Comparison of ENCODE assay signal across 23 cellular contexts in genomic region chr18:48459471-48459870, GRCh38. TPM values are rescaled to one million over a fixed set of nuclear protein-coding genes. Genes with fewer than 3 reads are reported as not detected.
DNase-seq lines count a peak whose midpoint lies in the region; ATAC-seq, FAIRE-seq and TF ChIP-seq lines count a peak whose summit lies in the region.
"Had no signal": no experiment of that assay in that cellular context is flagged by ENCODE, and none has a peak within 500 bp of the region (broad histone marks: within the 10 kb centered on the region; RNA-seq: fewer than 3 reads in every experiment).

No MANE protein-coding gene starts in this region.

- TF ChIP-seq POLR2A in GM12878 (IDR thresholded peaks at IDR 0.05; ENCODE audit: low read depth, low read length) = no peak

- H3K4me1 ChIP-seq in GM12878 (ENCODE audit: control insufficient read depth, insufficient read depth, low read length) = no peaks in the 10 kb centered on the region
- H3K4me1 ChIP-seq: BE2C, HAP-1 had no signal

- RAD21 ChIA-PET in GM12878 (lab: Charles Lee; ENCODE audit: unreplicated experiment) = no interaction called here

- in situ Hi-C loops in GM12878 (cut with MboI) = no loop called here

- no peaks in the 10 kb centered on the region; a peak in 1 of 4 replicates for H3K27me3 ChIP-seq in GM12878 (replicated peaks in 1 of 2; ENCODE audit: control insufficient read depth in 2 of 2, insufficient read depth in 2 of 2, low read length in 1 of 2)
- H3K27me3 ChIP-seq: BE2C, MG63 had no signal

- no peak overlapping the region for H3K4me2 ChIP-seq in GM12878 (ENCODE audit: control insufficient read depth, insufficient read depth)

- H3K9ac ChIP-seq in GM12878 (ENCODE audit: control insufficient read depth, insufficient read depth, low read length) = no peak overlapping the region

- peak; percentile 18 for ATAC-seq in left ventricle myocardium superior
- no peak for ATAC-seq in Right ventricle myocardium inferior
- no peak for ATAC-seq in GM12878
- no peak for ATAC-seq in GM21786 (IDR thresholded peaks at IDR 0.05; ENCODE audit: unreplicated experiment)
- no peak for ATAC-seq in HG03095 (IDR thresholded peaks at IDR 0.05; ENCODE audit: unreplicated experiment)
- ATAC-seq: activated CD4-positive, CD25-positive, alpha-beta regulatory T cell treated with anti-CD3 and anti-CD28 coated beads, Interleukin-2, amount 50 U/mL, for 24 hours; activated CD8-positive, alpha-beta T cell treated with anti-CD3 and anti-CD28 coated beads for 36 hours; stimulated activated effector memory CD8-positive, alpha-beta T cell treated with anti-CD3 and anti-CD28 coated beads, Interleukin-12 subunit alpha, Interleukin-12 subunit beta, amount 100 ng/mL, for 72 hours had no signal

- TF ChIP-seq CTCF in GM12878 (IDR thresholded peaks at IDR 0.05 in 2 of 3, conservative IDR thresholded peaks at IDR 0.05 in 1 of 3; ENCODE audit: control insufficient read depth in 2 of 3, extremely low read depth in 1 of 3, insufficient read depth in 1 of 3, low read depth in 3 of 3, low read length in 3 of 3) = no peak

- WGBS in GM12878 (ENCODE audit: insufficient coverage, insufficient replicate concordance, low lambda C conversion rate, missing lambda C conversion rate) = 0% methylated on average over 1 of the region's 1 CpG

- H3K4me3 ChIP-seq in GM12878 = no peak overlapping the region
- H3K4me3 ChIP-seq: HAP-1, MG63 had no signal

- H4K20me1 ChIP-seq in GM12878 (ENCODE audit: control insufficient read depth, insufficient read depth) = no peaks in the 10 kb centered on the region

- SMC1A ChIA-PET in GM12878 (lab: Charles Lee; ENCODE audit: uncharacterized antibody, unreplicated experiment) = interaction anchor here (1.5 kb wide), 1 partner anchor 9 kb away, joined by 5 read pairs; no protein-coding TSS in a partner anchor

- no peak for TF ChIP-seq RAD21 in GM12878 (IDR thresholded peaks at IDR 0.05; ENCODE audit: insufficient read depth, low read depth, low read length)

- intact Hi-C loops in left ventricle myocardium superior (cut with micrococcal nuclease) (no loop called here), Right ventricle myocardium inferior (cut with DNase I) (no loop called here), GM12878 (cut with micrococcal nuclease; ENCODE audit: unreplicated experiment) (no loop called here)

- no peaks in the 10 kb centered on the region for H3K9me3 ChIP-seq in GM12878 (replicated peaks; ENCODE audit: control insufficient read depth, insufficient read depth, low read length)
- H3K9me3 ChIP-seq: BE2C, HAP-1, MG63 had no signal

- H3K27ac ChIP-seq in GM12878 (ENCODE audit: control insufficient read depth, insufficient read depth) = no peak overlapping the region

- H3K79me2 ChIP-seq in GM12878 (ENCODE audit: control insufficient read depth, insufficient read depth, low read length) = no peaks in the 10 kb centered on the region

- POLR2A ChIA-PET in GM12878 (lab: Charles Lee) = no interaction called here

- CTCF ChIA-PET in GM12878 (lab: Yijun Ruan, JAX) = interaction anchor here (1.5 to 3.7 kb wide), 3 partner anchors 10 to 16 kb away, joined by 4 to 17 read pairs (median 7); no protein-coding TSS in a partner anchor

- H3K36me3 ChIP-seq in GM12878 (ENCODE audit: control insufficient read depth in 2 of 2, insufficient read depth in 2 of 2, low read length in 1 of 2) = no peaks in the 10 kb centered on the region
- H3K36me3 ChIP-seq: BE2C, HAP-1, MG63 had no signal

- FAIRE-seq in GM12878 (lab: Jason Lieb, UNC) = no peak

- no TSS peak for BruUV-seq in GM12878 (replicated peaks; lab: Mats Ljungman, UMichigan)

- DNase-seq in left ventricle myocardium superior (no peak), Right ventricle myocardium inferior (ENCODE audit: missing footprints) (no peak), NOMO-1 treated with DMSO at 0.1 percent for 48 hours (lab: John Stamatoyannopoulos, UW; ENCODE audit: unreplicated experiment) (peak; percentile 64), GM12878 (ENCODE audit: low read depth, low spot score) (no peak), putamen (ENCODE audit: low spot score) (peak; percentile 6)
- DNase-seq in activated CD4-positive, CD25-positive, alpha-beta regulatory T cell treated with anti-CD3 and anti-CD28 coated beads, Interleukin-2, amount 50 U/mL, for 72 hours = no peak
- DNase-seq: activated CD8-positive, alpha-beta T cell treated with anti-CD3 and anti-CD28 coated beads for 36 hours; activated effector memory CD4-positive, alpha-beta T cell treated with Interleukin-2 at 50 U/mL for 16 hours; activated naive CD8-positive, alpha-beta T cell treated with anti-CD3 and anti-CD28 coated beads for 36 hours; BE2C; left cardiac atrium; mesendoderm; MG63; NCI-H510A treated with DMSO at 0.1 percent for 48 hours; NK-92 treated with Interleukin-12 subunit alpha and Interleukin-12 subunit beta, amount 100 ng/mL, for 24 hours; occipital lobe; substantia nigra; T1000 had no signal

- TF ChIP-seq EP300 in GM12878 (IDR thresholded peaks at IDR 0.05; ENCODE audit: borderline replicate concordance in 1 of 2, control insufficient read depth in 1 of 2, low read depth in 2 of 2, low read length in 2 of 2) = no peak

- no peak overlapping the region for H2AFZ ChIP-seq in GM12878 (ENCODE audit: control insufficient read depth, low read depth, low read length)

TF ChIP-seq in GM12878, 131 proteins besides CTCF, POLR2A, EP300 and RAD21:
- TF ChIP-seq SPI1 (IDR thresholded peaks at IDR 0.05; ENCODE audit: borderline replicate concordance, insufficient read depth, low read depth, low read length) (peak; percentile 75; the same call in 1 of the 2 replicates), YY1 (IDR thresholded peaks at IDR 0.05; ENCODE audit: low read depth, low read length) (no peak)
TF ChIP-seq in GM12878: peak in this region for 1.

RNA-seq across cellular contexts. Expression of gene ZBTB7C, which starts 50.3 kb away (rescaled TPM):
- total RNA-seq in left ventricle myocardium superior = 2.1 TPM
- total RNA-seq in Right ventricle myocardium inferior = 3.2 TPM
- total RNA-seq in GM12878 (2013; cell fraction: nucleolus; rRNA removed) = not detected in 2 replicates
- under 0.01 TPM in 1 of 2 replicates, not detected in the other for total RNA-seq in GM12878 (2014; rRNA removed)
- total RNA-seq in GM12878 (2014; rRNA removed; fragmentation: Illumina TruSeq; extraction: Trizol) = not detected in 2 replicates
- 0.08 TPM in 1 of 2 replicates, not detected in the other for total RNA-seq in GM12878 (2021)
- polyA plus RNA-seq in GM12878 (2011; ENCODE audit: low read depth) = not detected
- polyA plus RNA-seq in GM12878 (2011; rRNA removed) = 0.01 and 0.13 TPM in 2 replicates
- polyA plus RNA-seq in GM12878 (2011; cell fraction: cytosol; rRNA removed) = 0.02 and 0.03 TPM in 2 replicates
- 0.01 TPM in 1 of 2 replicates, not detected in the other for polyA plus RNA-seq in GM12878 (2011; cell fraction: nucleus; rRNA removed)
- polyA plus RNA-seq in GM12878 (2012) = 0.04 and 0.22 TPM in 2 replicates
- not detected in 2 replicates for polyA plus RNA-seq in GM12878 (2014; fragmentation: Illumina TruSeq; extraction: Trizol)
- polyA plus RNA-seq in GM12878 (2014; fragmentation: Nextera tagmentation; extraction: Ambion mirVana) = not detected
- not detected in 2 replicates for polyA plus RNA-seq in GM12878 (2014; rRNA removed)
- polyA plus RNA-seq in GM12878 (2016; fragmentation: Nextera tagmentation; extraction: Ambion mirVana) = not detected
- polyA minus RNA-seq in GM12878 (2011; rRNA and poly(A)+ RNA removed) = 0.05 TPM in 1 of 2 replicates, not detected in the other
- polyA minus RNA-seq in GM12878 (2011; cell fraction: cytosol; rRNA and poly(A)+ RNA removed) = not detected in 2 replicates
- polyA minus RNA-seq in GM12878 (2011; cell fraction: nucleus; rRNA and poly(A)+ RNA removed) = 0.36 TPM in 1 of 2 replicates, not detected in the other
- total RNA-seq: activated CD8-positive, alpha-beta T cell treated with anti-CD3 and anti-CD28 coated beads for 36 hours; activated naive CD8-positive, alpha-beta T cell treated with anti-CD3 and anti-CD28 coated beads for 36 hours had no signal

Comparison
In these comparisons a context has a peak if more than half of its experiments do, and no peak if none do; other contexts are left out.
1. DNase-seq: peak in NOMO-1 treated with DMSO at 0.1 percent for 48 hours (single experiment) and putamen (single experiment); none in left ventricle myocardium superior (single experiment), Right ventricle myocardium inferior (single experiment), GM12878 (single experiment) and activated CD4-positive, CD25-positive, alpha-beta regulatory T cell treated with anti-CD3 and anti-CD28 coated beads, Interleukin-2, amount 50 U/mL, for 72 hours (single experiment).